10 cellular contexts compared by ENCODE assay signal in genomic region chr3:13648744-13649096, GRCh38.
"Had no signal": no experiment of that assay in that cellular context is flagged by ENCODE, and none has a peak within 500 bp of the region (broad histone marks: within the 10 kb centered on the region; RNA-seq: fewer than 3 reads in every experiment).

No MANE protein-coding gene starts in this region.

- H3K27ac Mint-ChIP-seq: effector memory CD8-positive, alpha-beta T cell; T-helper 1 cell treated with Interleukin-12 subunit alpha and Interleukin-12 subunit beta and Interleukin-4 antibody, amounts not matched to agents 30 μg/mL and 1 μg/mL, for 36 hours had no signal

- H3K9me3 Mint-ChIP-seq: effector memory CD8-positive, alpha-beta T cell; natural killer cell; T-helper 1 cell treated with Interleukin-12 subunit alpha and Interleukin-12 subunit beta and Interleukin-4 antibody, amounts not matched to agents 30 μg/mL and 1 μg/mL, for 36 hours had no signal

- H3K36me3 Mint-ChIP-seq: natural killer cell had no signal

- H3K4me3 ChIP-seq: adrenal gland, body of pancreas, mucosa of descending colon, psoas muscle, right lobe of liver, transverse colon had no signal

- H3K36me3 ChIP-seq: adrenal gland, right lobe of liver, spleen, transverse colon had no signal

- H3K4me1 ChIP-seq: adrenal gland had no signal

- H3K27ac ChIP-seq: adrenal gland, body of pancreas, psoas muscle, right lobe of liver, spleen, transverse colon had no signal

- H3K4me3 Mint-ChIP-seq: natural killer cell; T-helper 1 cell treated with Interleukin-12 subunit alpha and Interleukin-12 subunit beta and Interleukin-4 antibody, amounts not matched to agents 30 μg/mL and 1 μg/mL, for 36 hours had no signal

- H3K9me3 ChIP-seq: adrenal gland, body of pancreas, mucosa of descending colon, psoas muscle, spleen, transverse colon had no signal
